ENCODE assay signal across 11 cellular contexts in the genomic region with DNA sequence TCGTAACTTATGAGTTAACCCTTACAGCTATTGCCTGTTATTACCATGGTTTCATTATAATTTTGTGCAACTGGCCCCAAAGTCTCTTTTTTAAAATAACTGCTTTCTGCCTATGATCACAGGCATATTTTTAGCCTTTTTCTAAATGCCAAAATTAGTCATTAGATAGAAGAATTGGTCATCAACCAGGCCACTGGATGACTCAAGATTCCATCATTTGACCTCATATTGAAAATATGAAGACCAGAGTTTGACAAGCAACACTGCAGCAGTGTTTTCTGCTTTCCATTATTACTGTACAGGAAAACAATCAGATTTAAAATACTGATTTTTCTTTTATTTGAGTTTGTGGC. TPM values are rescaled to one million over a fixed set of nuclear protein-coding genes. Genes with fewer than 3 reads are reported as not detected.
A peak's percentile ranks its signal among the peaks of the same experiment; 100 is the strongest.
DNase-seq lines count a peak whose midpoint lies in the region; ATAC-seq, FAIRE-seq and TF ChIP-seq lines count a peak whose summit lies in the region.
"Had no signal": no experiment of that assay in that cellular context is flagged by ENCODE, and none has a peak within 500 bp of the region (broad histone marks: within the 10 kb centered on the region; RNA-seq: fewer than 3 reads in every experiment).

No MANE protein-coding gene starts in this region.

- H3K27me3 ChIP-seq in sigmoid colon (no peaks in the 10 kb centered on the region), aorta (ENCODE audit: control insufficient read depth in 1 of 2, insufficient read depth in 2 of 2, low read length in 1 of 2) (no peaks in the 10 kb centered on the region)

- ATAC-seq in aorta (ENCODE audit: low FRiP score), result no peak
- ATAC-seq: naive thymus-derived CD4-positive, alpha-beta T cell had no signal

- H3K9me3 ChIP-seq in sigmoid colon (no peaks in the 10 kb centered on the region), aorta (ENCODE audit: control insufficient read depth, low read length) (no peaks in the 10 kb centered on the region)

- H3K27ac ChIP-seq in sigmoid colon (peak overlapping the region; percentile 72 to 81 (median 80)), aorta (ENCODE audit: low read depth in 1 of 2, low read length in 2 of 2) (no peak overlapping the region)

- no peaks in the 10 kb centered on the region for H3K27me3 Mint-ChIP-seq in chondrocyte (ENCODE audit: low read depth)
- H3K27me3 Mint-ChIP-seq: activated CD4-positive, alpha-beta T cell treated with anti-CD3 and anti-CD28 coated beads, Interleukin-2, amount 10 ng/mL, durations not matched to agents 24 days and 14 days had no signal

- no peak for DNase-seq in GM12892 (ENCODE audit: insufficient read length)
- DNase-seq in HPDE6-E6E7 (ENCODE audit: extremely low spot score), result peak; percentile 49
- no peak for DNase-seq in chondrocyte (ENCODE audit: low spot score)
- no peak for DNase-seq in sigmoid colon
- DNase-seq in amygdala (lab: John Stamatoyannopoulos, UW), result no peak
- no peak for DNase-seq in stimulated activated CD4-positive, alpha-beta T cell treated with anti-CD3 and anti-CD28 coated beads, Interleukin-4, amount 100 ng/mL, for 24 hours
- no peak for DNase-seq in aorta
- no peak for DNase-seq in globus pallidus (ENCODE audit: low spot score)
- DNase-seq: activated CD4-positive, alpha-beta T cell treated with anti-CD3 and anti-CD28 coated beads, Interleukin-2, amount 10 ng/mL, durations not matched to agents 24 days and 14 days; naive thymus-derived CD4-positive, alpha-beta T cell; NCI-H1436 treated with DMSO at 0.1 percent for 48 hours had no signal

- 81 to 84% methylated on average over 1 of the region's 1 CpG for WGBS in sigmoid colon, 2 donors
- WGBS in aorta, 2 donors, result 19 to 28% methylated on average over 1 of the region's 1 CpG

- peaks cover 3% of the 10 kb centered on the region for H3K9me3 Mint-ChIP-seq in chondrocyte (ENCODE audit: low read depth)

- H3K4me3 ChIP-seq in sigmoid colon (no peak overlapping the region), aorta (ENCODE audit: low read length in 2 of 2) (no peak overlapping the region)

- H3K4me1 ChIP-seq in sigmoid colon, result peaks cover 0 to 41% (median 21%) of the 10 kb centered on the region in 4 donors
- peaks cover 2 to 3% of the 10 kb centered on the region in 2 donors for H3K4me1 ChIP-seq in aorta (ENCODE audit: control insufficient read depth in 1 of 2, insufficient read depth in 2 of 2, low read length in 2 of 2)

- FAIRE-seq in GM12892 (lab: Jason Lieb, UNC), result peak; percentile 58

- H3K4me1 Mint-ChIP-seq in chondrocyte (ENCODE audit: low read depth), result peaks cover 28% of the 10 kb centered on the region

- intact Hi-C loops in sigmoid colon (cut with DNase I) (no loop called here), aorta (cut with DNase I) (loop anchor here in 1 of 2 donors (10.0 kb wide), 1 partner anchor 490 kb away; no protein-coding TSS in a partner anchor)

- no peaks in the 10 kb centered on the region for H3K36me3 Mint-ChIP-seq in chondrocyte (ENCODE audit: low read depth)
- H3K36me3 Mint-ChIP-seq: naive thymus-derived CD4-positive, alpha-beta T cell had no signal

- no peak for TF ChIP-seq CTCF in chondrocyte (IDR thresholded peaks at IDR 0.05)
- no peak for TF ChIP-seq CTCF in sigmoid colon (IDR thresholded peaks at IDR 0.05)

- peak overlapping the region; percentile 91 for H3K27ac Mint-ChIP-seq in chondrocyte (ENCODE audit: unreplicated experiment)
- H3K27ac Mint-ChIP-seq: activated CD4-positive, alpha-beta T cell treated with anti-CD3 and anti-CD28 coated beads, Interleukin-2, amount 10 ng/mL, durations not matched to agents 24 days and 14 days; naive thymus-derived CD4-positive, alpha-beta T cell had no signal

- no peak for TF ChIP-seq EP300 in sigmoid colon (IDR thresholded peaks at IDR 0.05)

- no peak overlapping the region for H3K4me3 Mint-ChIP-seq in chondrocyte (ENCODE audit: unreplicated experiment)
- H3K4me3 Mint-ChIP-seq: activated CD4-positive, alpha-beta T cell treated with anti-CD3 and anti-CD28 coated beads, Interleukin-2, amount 10 ng/mL, durations not matched to agents 24 days and 14 days; naive thymus-derived CD4-positive, alpha-beta T cell had no signal

- TF ChIP-seq POLR2A in GM12892 (IDR thresholded peaks at IDR 0.05; ENCODE audit: low read depth, low read length) (no peak), sigmoid colon (IDR thresholded peaks at IDR 0.05) (no peak)

- H3K36me3 ChIP-seq in sigmoid colon, result no peaks in the 10 kb centered on the region
- H3K36me3 ChIP-seq in aorta (ENCODE audit: control insufficient read depth in 1 of 2, insufficient read depth in 2 of 2, low read length in 1 of 2), result no peaks in the 10 kb centered on the region

RNA-seq across cellular contexts. Expression of a gene that starts 54.7 kb away (rescaled TPM):
- 0.04 TPM for polyA plus RNA-seq in GM12892 (2012; ENCODE audit: missing spikeins)
- total RNA-seq in chondrocyte (0.25 to 0.92 TPM in 2 of 3 replicates, not detected in the other), sigmoid colon (1 to 10 TPM in 2 of 4 donors, under 1 TPM in 2; 0.71 to 4.7 (median 1.2) TPM), aorta (under 1 TPM; 0.54 to 0.62 TPM)
- polyA plus RNA-seq in sigmoid colon (under 1 TPM in 1 of 3 donors, not detected in 2; 0.07 TPM), aorta (under 1 TPM in 1 of 2 donors, not detected in 1; 0.20 TPM)
- total RNA-seq: activated CD4-positive, alpha-beta T cell treated with anti-CD3 and anti-CD28 coated beads, Interleukin-2, amount 10 ng/mL, durations not matched to agents 24 days and 14 days; naive thymus-derived CD4-positive, alpha-beta T cell had no signal
- polyA plus RNA-seq: naive thymus-derived CD4-positive, alpha-beta T cell had no signal

Comparison
In these comparisons a context has a peak if more than half of its experiments do, and no peak if none do; other contexts are left out.
1. H3K27ac ChIP-seq: peak in sigmoid colon (4 of 4); none in aorta (0 of 2).